ENCODE assay signal across 16 cellular contexts in genomic region chr3:19792388-19792787, GRCh38.
DNase-seq lines count a peak whose midpoint lies in the region; ATAC-seq and TF ChIP-seq lines count a peak whose summit lies in the region.
"Had no signal": no experiment of that assay in that cellular context is flagged by ENCODE, and none has a peak within 500 bp of the region (broad histone marks: within the 10 kb centered on the region; RNA-seq: fewer than 3 reads in every experiment).

No MANE protein-coding gene starts in this region.

- no peak overlapping the region for H3K4ac ChIP-seq in H9 (ENCODE audit: low read depth, low read length)

- H3K23ac ChIP-seq in H9 (ENCODE audit: insufficient read length, low read depth, low read length): no peak overlapping the region

- no peaks in the 10 kb centered on the region for H3K36me3 Mint-ChIP-seq in H9 (ENCODE audit: insufficient read depth in 1 of 3, low read depth in 3 of 3)
- no peaks in the 10 kb centered on the region for H3K36me3 Mint-ChIP-seq in WTC11
- H3K36me3 Mint-ChIP-seq in progenitor cell of endocrine pancreas (ENCODE audit: insufficient read depth): no peaks in the 10 kb centered on the region
- H3K36me3 Mint-ChIP-seq: CD4-positive, alpha-beta memory T cell had no signal

- H3K14ac ChIP-seq in H9 (ENCODE audit: insufficient read depth, low read length): no peak overlapping the region

- no peak overlapping the region for H4K5ac ChIP-seq in H9 (ENCODE audit: insufficient read length, low read depth, low read length)

- no peak overlapping the region for H3K4me2 ChIP-seq in H9 (ENCODE audit: insufficient read depth, insufficient read length, low read length)

- peak; percentile 45 for TF ChIP-seq CTCF in H9 (conservative IDR thresholded peaks at IDR 0.05)
- TF ChIP-seq CTCF in WTC11 (IDR thresholded peaks at IDR 0.05): no peak
- peak; percentile 17 for TF ChIP-seq CTCF in progenitor cell of endocrine pancreas (IDR thresholded peaks at IDR 0.05; ENCODE audit: unreplicated experiment)
- TF ChIP-seq CTCF in brain microvascular endothelial cell (IDR thresholded peaks at IDR 0.05; ENCODE audit: low read depth, low read length, missing control alignments): no peak

- no peak overlapping the region for H2BK12ac ChIP-seq in H9 (ENCODE audit: insufficient read length, low read depth, low read length)

- no peak overlapping the region for H2BK5ac ChIP-seq in H9 (ENCODE audit: insufficient read length, low read length)

- H3K27me3 Mint-ChIP-seq in H9 (ENCODE audit: low read depth) (no peaks in the 10 kb centered on the region), WTC11 (ENCODE audit: low read depth) (no peaks in the 10 kb centered on the region), progenitor cell of endocrine pancreas (no peaks in the 10 kb centered on the region)

- no peaks in the 10 kb centered on the region for H3K4me1 ChIP-seq in H9 (ENCODE audit: insufficient read depth, low read length)

- in situ Hi-C loops in brain microvascular endothelial cell (cut with HindIII; ENCODE audit: low pct_ligation_motif_present, low sequenced_read_pairs): no loop called here

- no peaks in the 10 kb centered on the region for H3K9me3 ChIP-seq in H9 (ENCODE audit: control insufficient read depth, low read depth, low read length)

- no peak overlapping the region for H2AFZ ChIP-seq in H9 (ENCODE audit: low read length)

- ATAC-seq in WTC11 (peak; percentile 51), left ventricle myocardium superior (no peak)
- ATAC-seq: GM12878 had no signal

- no peak overlapping the region for H2AK5ac ChIP-seq in H9 (ENCODE audit: insufficient read length, low read length)

- H3K27me3 ChIP-seq in H9 (ENCODE audit: insufficient read depth, low read length) (no peaks in the 10 kb centered on the region), brain microvascular endothelial cell (replicated peaks) (no peaks in the 10 kb centered on the region)

- no CpG with 5 or more reads among the region's 4 CpGs for WGBS in H9 (ENCODE audit: extremely low coverage, insufficient read length, low lambda C conversion rate)

- no peak overlapping the region for H3K4me3 Mint-ChIP-seq in H9
- H3K4me3 Mint-ChIP-seq in WTC11: no peak overlapping the region
- no peak overlapping the region for H3K4me3 Mint-ChIP-seq in progenitor cell of endocrine pancreas (ENCODE audit: low read depth)
- H3K4me3 Mint-ChIP-seq: CD4-positive, alpha-beta memory T cell had no signal

- H3K18ac ChIP-seq in H9 (ENCODE audit: insufficient read length, low read depth, low read length): no peak overlapping the region

- H4K8ac ChIP-seq in H9 (replicated peaks; ENCODE audit: insufficient read length, low read depth, low read length): no peak overlapping the region

- CTCF ChIA-PET in WTC11 (lab: Charles Lee): no interaction called here

- H4K20me1 ChIP-seq in H9 (ENCODE audit: control insufficient read depth, insufficient read depth, insufficient read length): no peaks in the 10 kb centered on the region

- POLR2A ChIA-PET in WTC11 (lab: Charles Lee): no interaction called here

- no peaks in the 10 kb centered on the region for H3K23me2 ChIP-seq in H9 (ENCODE audit: insufficient read length, low read depth, low read length, poor library complexity, severe bottlenecking)

- no peak for DNase-seq in H9
- no peak for DNase-seq in WTC11 (ENCODE audit: low spot score)
- no peak for DNase-seq in progenitor cell of endocrine pancreas (ENCODE audit: low spot score, unreplicated experiment)
- DNase-seq in NCI-H524 (lab: John Stamatoyannopoulos, UW): no peak
- no peak for DNase-seq in brain microvascular endothelial cell
- DNase-seq in left ventricle myocardium superior: no peak
- DNase-seq: C1 segment of cervical spinal cord; Calu3; CD4-positive, alpha-beta memory T cell; COR-L47; DMS79; EL; GDM1; GOT3; HCEC 1CT had no signal

- no peak overlapping the region for H4K91ac ChIP-seq in H9 (ENCODE audit: insufficient read length, low read depth, low read length)

- H3K9ac ChIP-seq in H9 (ENCODE audit: extremely low read depth, insufficient read length, low read length): no peak overlapping the region

- H3K27ac Mint-ChIP-seq in H9 (no peak overlapping the region), WTC11 (no peak overlapping the region), progenitor cell of endocrine pancreas (no peak overlapping the region)
- H3K27ac Mint-ChIP-seq: CD4-positive, alpha-beta memory T cell had no signal

- no peaks in the 10 kb centered on the region for H3K4me1 Mint-ChIP-seq in H9
- no peaks in the 10 kb centered on the region for H3K4me1 Mint-ChIP-seq in WTC11
- H3K4me1 Mint-ChIP-seq in progenitor cell of endocrine pancreas (ENCODE audit: low read depth): no peaks in the 10 kb centered on the region
- H3K4me1 Mint-ChIP-seq: CD4-positive, alpha-beta memory T cell had no signal

- H2BK15ac ChIP-seq in H9 (ENCODE audit: low read depth, low read length): no peak overlapping the region

- H3K4me3 ChIP-seq in brain microvascular endothelial cell (ENCODE audit: low read depth, low read length): no peak overlapping the region
- H3K4me3 ChIP-seq: GM12878 had no signal

- H3K56ac ChIP-seq in H9 (ENCODE audit: insufficient read length, low read depth, low read length): no peak overlapping the region

- no peaks in the 10 kb centered on the region for H3K36me3 ChIP-seq in brain microvascular endothelial cell (replicated peaks)

- H3K27ac ChIP-seq in H9 (ENCODE audit: insufficient read length, low read depth, low read length): no peak overlapping the region
- H3K27ac ChIP-seq in brain microvascular endothelial cell: no peak overlapping the region

- no peaks in the 10 kb centered on the region for H3K79me1 ChIP-seq in H9 (ENCODE audit: insufficient read depth, low read depth, low read length, poor library complexity, severe bottlenecking)

- H3K9me3 Mint-ChIP-seq in H9 (0 out of 5 replicates have a peak, but pooled peaks cover 0 to 2% of the 10 kb centered on the region in 2 experiments), WTC11 (peaks cover 2% of the 10 kb centered on the region; the same call in 1 of the 2 replicates), progenitor cell of endocrine pancreas (ENCODE audit: low read depth) (no peaks in the 10 kb centered on the region)

- H2BK120ac ChIP-seq in H9 (ENCODE audit: low read depth, low read length, poor library complexity, severe bottlenecking): no peak overlapping the region

- H2BK20ac ChIP-seq in H9 (ENCODE audit: low read depth, low read length, poor library complexity, severe bottlenecking): no peak overlapping the region

- H3T11ph ChIP-seq in H9 (ENCODE audit: low read length): no peak overlapping the region

- no peaks in the 10 kb centered on the region for H3K79me2 ChIP-seq in H9 (ENCODE audit: insufficient read depth, low read length)

- intact Hi-C loops in left ventricle myocardium superior (cut with micrococcal nuclease): no loop called here

TF ChIP-seq in WTC11, 78 proteins besides CTCF, POLR2A, EP300 and RAD21:
- TF ChIP-seq E2F4 (CRISPR knock-in tag; IDR thresholded peaks at IDR 0.05; ENCODE audit: borderline replicate concordance, low read depth): no peak
- no peak for TF ChIP-seq TEAD4 (CRISPR knock-in tag; IDR thresholded peaks at IDR 0.05)

Comparison
In these comparisons a context has a peak if more than half of its experiments do, and no peak if none do; other contexts are left out.
1. CTCF ChIP-seq: peak in H9 (single experiment) and progenitor cell of endocrine pancreas (single experiment); none in WTC11 (single experiment) and brain microvascular endothelial cell (single experiment).